Comparison of ENCODE assay signal across 19 cellular contexts in the genomic region with DNA sequence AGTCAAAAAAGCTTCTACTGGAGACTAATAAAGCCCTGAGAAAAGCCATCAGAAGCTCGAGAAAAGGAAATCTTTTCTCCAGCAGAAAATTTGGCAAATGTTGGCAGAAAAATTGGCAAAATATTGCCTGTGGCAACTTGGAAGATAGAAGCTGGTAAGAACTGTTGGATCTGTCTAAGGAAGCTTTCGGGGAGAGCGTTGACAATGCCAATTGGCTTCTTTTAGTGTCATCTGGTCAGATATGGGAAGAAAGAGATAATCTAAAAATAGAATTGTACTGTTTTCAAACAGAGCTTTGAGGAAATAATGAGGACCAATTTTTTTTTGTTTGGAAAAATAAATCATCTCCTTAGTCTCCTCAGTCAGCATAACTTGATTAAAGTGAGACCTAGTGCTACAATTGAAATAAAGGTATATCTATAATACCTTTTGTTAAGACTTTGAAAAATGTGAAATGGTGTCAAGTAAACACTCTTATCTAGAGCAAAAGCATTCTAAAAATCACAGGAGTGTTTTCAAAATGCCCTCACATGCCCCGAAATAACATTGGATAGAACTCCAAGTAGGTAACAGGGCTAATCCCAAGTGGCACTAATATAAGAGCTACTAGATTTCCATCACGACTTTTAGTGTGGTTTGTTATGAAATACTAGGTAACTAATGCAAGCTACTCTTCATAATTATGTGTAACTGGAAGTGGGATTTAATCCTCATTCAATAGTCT.
A peak's percentile ranks its signal among the peaks of the same experiment; 100 is the strongest.
DNase-seq lines count a peak whose midpoint lies in the region; ATAC-seq and TF ChIP-seq lines count a peak whose summit lies in the region.
"Had no signal": no experiment of that assay in that cellular context is flagged by ENCODE, and none has a peak within 500 bp of the region (broad histone marks: within the 10 kb centered on the region; RNA-seq: fewer than 3 reads in every experiment).

No MANE protein-coding gene starts in this region.

- DNase-seq in HL-60 (ENCODE audit: low read depth in 1 of 2, low spot score in 1 of 2), result no peak
- no peak for DNase-seq in Right ventricle myocardium superior
- DNase-seq in left ventricle myocardium superior, result no peak
- no peak for DNase-seq in smooth muscle cell (lab: John Stamatoyannopoulos, UW; ENCODE audit: unreplicated experiment)
- DNase-seq in mesothelial cell of epicardium (ENCODE audit: low spot score in 2 of 2, unreplicated experiment in 2 of 2), result no peak
- DNase-seq in NCI-H1092 (lab: John Stamatoyannopoulos, UW), result no peak
- DNase-seq: CD4-positive, CD25-positive, alpha-beta regulatory T cell; DMS153; GOT3; NCI-H1105; NCI-H1436 treated with DMSO at 0.1 percent for 48 hours; NCI-H187 treated with DMSO at 0.1 percent for 48 hours; NCI-H2171 treated with DMSO at 0.1 percent for 48 hours; NCI-H345; NCI-H524 treated with DMSO at 0.1 percent for 48 hours; NCI-H774 had no signal

- no peaks in the 10 kb centered on the region for H3K36me3 Mint-ChIP-seq in mesothelial cell of epicardium

- peak overlapping the region; percentile 8 for H3K4me2 ChIP-seq in smooth muscle cell
- H3K4me2 ChIP-seq: BLaER1 had no signal

- H3K27ac ChIP-seq in HL-60 (replicated peaks) (peak overlapping the region; percentile 23), smooth muscle cell (ENCODE audit: low read depth) (peak overlapping the region; percentile 24)
- H3K27ac ChIP-seq: BLaER1, SJSA1 had no signal

- no peak overlapping the region for H3K9ac ChIP-seq in smooth muscle cell (ENCODE audit: low read depth)
- H3K9ac ChIP-seq: BLaER1 had no signal

- H2AFZ ChIP-seq in smooth muscle cell (ENCODE audit: low read depth), result no peak overlapping the region

- H3K4me3 ChIP-seq in HL-60 (replicated peaks; ENCODE audit: insufficient read depth, low read length) (no peak overlapping the region), smooth muscle cell (no peak overlapping the region)
- H3K4me3 ChIP-seq: BLaER1, SJSA1 had no signal

- H3K27me3 ChIP-seq in HL-60 (ENCODE audit: insufficient read depth, poor library complexity, severe bottlenecking), result no peaks in the 10 kb centered on the region
- no peaks in the 10 kb centered on the region for H3K27me3 ChIP-seq in smooth muscle cell (ENCODE audit: low read depth)
- H3K27me3 ChIP-seq: BLaER1, SJSA1 had no signal

- H4K20me1 ChIP-seq in smooth muscle cell (ENCODE audit: low read depth), result no peaks in the 10 kb centered on the region
- H4K20me1 ChIP-seq: BLaER1 had no signal

- no peaks in the 10 kb centered on the region for H3K4me1 Mint-ChIP-seq in mesothelial cell of epicardium
- H3K4me1 Mint-ChIP-seq: CD4-positive, CD25-positive, alpha-beta regulatory T cell had no signal

- TF ChIP-seq CTCF in HL-60 (IDR thresholded peaks at IDR 0.05; ENCODE audit: insufficient read depth, low read length) (no peak), smooth muscle cell (IDR thresholded peaks at IDR 0.05; ENCODE audit: borderline replicate concordance, insufficient read depth, poor library complexity, severe bottlenecking) (no peak), mesothelial cell of epicardium (IDR thresholded peaks at IDR 0.05; ENCODE audit: unreplicated experiment) (no peak)

- H3K9me3 ChIP-seq in smooth muscle cell (replicated peaks; ENCODE audit: low read depth), result no peaks in the 10 kb centered on the region
- H3K9me3 ChIP-seq: BLaER1, SJSA1 had no signal

- ATAC-seq in Right ventricle myocardium superior (ENCODE audit: poor library complexity), result peak; percentile 75
- peak; percentile 75 for ATAC-seq in left ventricle myocardium superior
- no peak for ATAC-seq in GM19455 (IDR thresholded peaks at IDR 0.05; ENCODE audit: unreplicated experiment)

- H3K4me3 Mint-ChIP-seq in mesothelial cell of epicardium, result no peak overlapping the region
- H3K4me3 Mint-ChIP-seq: CD4-positive, CD25-positive, alpha-beta regulatory T cell had no signal

- H3F3A ChIP-seq in smooth muscle cell (ENCODE audit: low read depth), result no peaks in the 10 kb centered on the region

- no peaks in the 10 kb centered on the region for H3K27me3 Mint-ChIP-seq in mesothelial cell of epicardium (ENCODE audit: low read depth)
- H3K27me3 Mint-ChIP-seq: CD4-positive, CD25-positive, alpha-beta regulatory T cell had no signal

- H3K79me2 ChIP-seq in smooth muscle cell (ENCODE audit: low read depth), result no peaks in the 10 kb centered on the region

- 82% methylated on average over 5 of the region's 5 CpGs for WGBS in smooth muscle cell (ENCODE audit: low lambda C conversion rate)

- peaks cover 5% of the 10 kb centered on the region for H3K9me3 Mint-ChIP-seq in mesothelial cell of epicardium

- no peak overlapping the region for H3K27ac Mint-ChIP-seq in mesothelial cell of epicardium

- intact Hi-C loops in Right ventricle myocardium superior (cut with DNase I), result loop anchor here (5.0 kb wide), 2 partner anchors 106 to 881 kb away; a partner anchor contains a TSS
- intact Hi-C loops in left ventricle myocardium superior (cut with micrococcal nuclease), result no loop called here

- H3K36me3 ChIP-seq in smooth muscle cell (ENCODE audit: low read depth), result no peaks in the 10 kb centered on the region
- H3K36me3 ChIP-seq: BLaER1, SJSA1 had no signal

- H3K4me1 ChIP-seq in smooth muscle cell (ENCODE audit: low read depth), result no peaks in the 10 kb centered on the region
- H3K4me1 ChIP-seq: BLaER1, SJSA1 had no signal
